ENCODE assay signal across 21 cellular contexts in genomic region chr11:452916-453527, GRCh38. TPM values are rescaled to one million over a fixed set of nuclear protein-coding genes. Genes with fewer than 3 reads are reported as not detected.
DNase-seq lines count a peak whose midpoint lies in the region; ATAC-seq and TF ChIP-seq lines count a peak whose summit lies in the region.
"Had no signal": no experiment of that assay in that cellular context is flagged by ENCODE, and none has a peak within 500 bp of the region (broad histone marks: within the 10 kb centered on the region; RNA-seq: fewer than 3 reads in every experiment).

No MANE protein-coding gene starts in this region.

- no peak overlapping the region for H3K4me3 ChIP-seq in GM23338
- no peak overlapping the region for H3K4me3 ChIP-seq in neuronal stem cell (ENCODE audit: low read length in 2 of 2)
- H3K4me3 ChIP-seq: adrenal gland had no signal

- ATAC-seq in GM23338 = no peak
- ATAC-seq in HG03039 (IDR thresholded peaks at IDR 0.05; ENCODE audit: unreplicated experiment) = no peak
- ATAC-seq: activated CD4-positive, CD25-positive, alpha-beta regulatory T cell treated with anti-CD3 and anti-CD28 coated beads, Interleukin-2, amount 50 U/mL, for 24 hours; activated CD8-positive, alpha-beta T cell treated with anti-CD3 and anti-CD28 coated beads, Interleukin-2, amount 10 ng/mL, durations not matched to agents 7 days and 5 days; stimulated activated naive CD8-positive, alpha-beta T cell treated with anti-CD3 and anti-CD28 coated beads, Interleukin-15, amount 100 ng/mL, for 72 hours had no signal

- H3K27ac ChIP-seq in GM23338 (ENCODE audit: low read depth) (no peak overlapping the region), neuronal stem cell (replicated peaks; ENCODE audit: low read length) (no peak overlapping the region)
- H3K27ac ChIP-seq: adrenal gland had no signal

- H3K9me3 ChIP-seq in neuronal stem cell (replicated peaks in 1 of 2; ENCODE audit: control insufficient read depth in 2 of 2, insufficient read depth in 1 of 2, low read depth in 1 of 2, low read length in 2 of 2) = no peaks in the 10 kb centered on the region
- H3K9me3 ChIP-seq: adrenal gland had no signal

- no peak overlapping the region for H2BK120ac ChIP-seq in neuronal stem cell (ENCODE audit: low read depth, low read length)

- peaks cover 37% of the 10 kb centered on the region for H3K36me3 Mint-ChIP-seq in GM23338 (ENCODE audit: low read depth)
- H3K36me3 Mint-ChIP-seq in activated T-helper 1 cell treated with anti-CD3 and anti-CD28 coated beads, Interleukin-12 subunit alpha, Interleukin-12 subunit beta, Interleukin-2, Interleukin-4 antibody, amounts not matched to agents 30 ng/mL and 10 ng/mL and 1 ng/mL, durations not matched to agents 14 hours and 24 hours and 36 hours (ENCODE audit: low read depth) = peaks cover 31% of the 10 kb centered on the region

- H2AK5ac ChIP-seq in neuronal stem cell (ENCODE audit: low read depth, low read length) = no peak overlapping the region

- H3K4me1 Mint-ChIP-seq in GM23338 = peaks cover 42% of the 10 kb centered on the region
- peaks cover 39% of the 10 kb centered on the region for H3K4me1 Mint-ChIP-seq in activated T-helper 1 cell treated with anti-CD3 and anti-CD28 coated beads, Interleukin-12 subunit alpha, Interleukin-12 subunit beta, Interleukin-2, Interleukin-4 antibody, amounts not matched to agents 30 ng/mL and 10 ng/mL and 1 ng/mL, durations not matched to agents 14 hours and 24 hours and 36 hours (ENCODE audit: low read depth)

- peak overlapping the region; percentile 36 for H3K9ac ChIP-seq in neuronal stem cell (ENCODE audit: low read depth, low read length, poor library complexity)

- no peak overlapping the region for H2BK12ac ChIP-seq in neuronal stem cell (ENCODE audit: low read length)

- H2BK5ac ChIP-seq in neuronal stem cell (ENCODE audit: low read length) = no peak overlapping the region

- H3K23ac ChIP-seq in neuronal stem cell (ENCODE audit: low read depth, low read length, poor library complexity) = no peak overlapping the region

- H3K4me1 ChIP-seq in GM23338 (ENCODE audit: insufficient read depth) = peaks cover 35% of the 10 kb centered on the region
- peaks cover 10 to 12% of the 10 kb centered on the region in 2 donors for H3K4me1 ChIP-seq in neuronal stem cell (ENCODE audit: control insufficient read depth in 2 of 2, insufficient read depth in 1 of 2, low read depth in 1 of 2, low read length in 2 of 2)

- peaks cover 14% of the 10 kb centered on the region for H3K27me3 Mint-ChIP-seq in GM23338 (ENCODE audit: insufficient read depth, low read depth, poor library complexity)
- no peaks in the 10 kb centered on the region for H3K27me3 Mint-ChIP-seq in activated T-helper 1 cell treated with anti-CD3 and anti-CD28 coated beads, Interleukin-12 subunit alpha, Interleukin-12 subunit beta, Interleukin-2, Interleukin-4 antibody, amounts not matched to agents 30 ng/mL and 10 ng/mL and 1 ng/mL, durations not matched to agents 14 hours and 24 hours and 36 hours (ENCODE audit: insufficient read depth)
- H3K27me3 Mint-ChIP-seq: stimulated activated naive CD8-positive, alpha-beta T cell treated with anti-CD3 and anti-CD28 coated beads, Interleukin-15, amount 100 ng/mL, for 72 hours had no signal

- H3K4ac ChIP-seq in neuronal stem cell (ENCODE audit: low read length) = no peak overlapping the region

- H3K4me2 ChIP-seq in GM23338 = no peak overlapping the region
- no peak overlapping the region for H3K4me2 ChIP-seq in neuronal stem cell (ENCODE audit: insufficient read depth, low read length, poor library complexity, severe bottlenecking)

- no peak overlapping the region for H3K14ac ChIP-seq in neuronal stem cell (ENCODE audit: low read length)

- no peak overlapping the region for H4K91ac ChIP-seq in neuronal stem cell (ENCODE audit: low read depth, low read length, poor library complexity)

- no peaks in the 10 kb centered on the region for H3K9me2 ChIP-seq in GM23338 (ENCODE audit: insufficient read depth)

- TF ChIP-seq CTCF in GM23338 (conservative IDR thresholded peaks at IDR 0.05; ENCODE audit: low read depth in 2 of 2) = no peak

- no peak overlapping the region for H2BK15ac ChIP-seq in neuronal stem cell (ENCODE audit: low read length)

- no CpG with 5 or more reads among the region's 19 CpGs for WGBS in neuronal stem cell (ENCODE audit: extremely low coverage in 2 of 2, insufficient read length in 2 of 2, insufficient replicate concordance in 1 of 2), 2 donors

- H3K36me3 ChIP-seq in GM23338 (ENCODE audit: insufficient read depth) = no peaks in the 10 kb centered on the region; the same call in 1 of the 2 replicates
- peaks cover 14 to 49% of the 10 kb centered on the region in 2 donors for H3K36me3 ChIP-seq in neuronal stem cell (replicated peaks in 1 of 2; ENCODE audit: control insufficient read depth in 2 of 2, insufficient read depth in 2 of 2, low read length in 2 of 2)

- no peak overlapping the region for H4K8ac ChIP-seq in neuronal stem cell (ENCODE audit: low read depth, low read length)

- H3F3A ChIP-seq in GM23338 (replicated peaks; ENCODE audit: low read depth) = peaks cover 25% of the 10 kb centered on the region

- H3K79me2 ChIP-seq in GM23338 (replicated peaks; ENCODE audit: insufficient read depth) = peaks cover 77% of the 10 kb centered on the region

- H3K4me3 Mint-ChIP-seq in GM23338 = peak overlapping the region; percentile 27; the same call in 1 of the 3 replicates
- H3K4me3 Mint-ChIP-seq in activated T-helper 1 cell treated with anti-CD3 and anti-CD28 coated beads, Interleukin-12 subunit alpha, Interleukin-12 subunit beta, Interleukin-2, Interleukin-4 antibody, amounts not matched to agents 30 ng/mL and 10 ng/mL and 1 ng/mL, durations not matched to agents 14 hours and 24 hours and 36 hours = peak overlapping the region; percentile 59
- H3K4me3 Mint-ChIP-seq: stimulated activated naive CD8-positive, alpha-beta T cell treated with anti-CD3 and anti-CD28 coated beads, Interleukin-15, amount 100 ng/mL, for 72 hours had no signal

- H3K9me3 Mint-ChIP-seq in GM23338 = no peaks in the 10 kb centered on the region; the same call in 2 of the 3 replicates
- H3K9me3 Mint-ChIP-seq in activated T-helper 1 cell treated with anti-CD3 and anti-CD28 coated beads, Interleukin-12 subunit alpha, Interleukin-12 subunit beta, Interleukin-2, Interleukin-4 antibody, amounts not matched to agents 30 ng/mL and 10 ng/mL and 1 ng/mL, durations not matched to agents 14 hours and 24 hours and 36 hours = no peaks in the 10 kb centered on the region
- H3K9me3 Mint-ChIP-seq: stimulated activated naive CD8-positive, alpha-beta T cell treated with anti-CD3 and anti-CD28 coated beads, Interleukin-15, amount 100 ng/mL, for 72 hours had no signal

- intact Hi-C loops in activated T-helper 1 cell treated with anti-CD3 and anti-CD28 coated beads, Interleukin-12 subunit alpha, Interleukin-12 subunit beta, Interleukin-2, Interleukin-4 antibody, amounts not matched to agents 30 ng/mL and 10 ng/mL and 1 ng/mL, durations not matched to agents 14 hours and 24 hours and 36 hours (cut with micrococcal nuclease) = no loop called here

- H3K18ac ChIP-seq in neuronal stem cell (ENCODE audit: low read length) = no peak overlapping the region

- H3K27me3 ChIP-seq in GM23338 (ENCODE audit: insufficient read depth) = no peaks in the 10 kb centered on the region
- H3K27me3 ChIP-seq in neuronal stem cell (ENCODE audit: control insufficient read depth in 3 of 3, insufficient read depth in 3 of 3, low read depth in 1 of 3, low read length in 3 of 3) = no peaks in the 10 kb centered on the region
- H3K27me3 ChIP-seq: adrenal gland, dorsolateral prefrontal cortex had no signal

- no peak for DNase-seq in GM23338 (ENCODE audit: low spot score)
- DNase-seq in activated T-helper 1 cell treated with anti-CD3 and anti-CD28 coated beads, Interleukin-12 subunit alpha, Interleukin-12 subunit beta, Interleukin-2, Interleukin-4 antibody, amounts not matched to agents 30 ng/mL and 10 ng/mL and 1 ng/mL, durations not matched to agents 14 hours and 24 hours and 36 hours (ENCODE audit: low spot score) = no peak
- no peak for DNase-seq in neuronal stem cell (ENCODE audit: low spot score)
- no peak for DNase-seq in effector CD4-positive, alpha-beta T cell
- DNase-seq: activated CD8-positive, alpha-beta T cell treated with anti-CD3 and anti-CD28 coated beads, Interleukin-2, amount 10 ng/mL, durations not matched to agents 7 days and 5 days; adrenal gland; AML-193; dorsolateral prefrontal cortex; erythroblast; GOT3; NCI-H1105; NCI-H2081; NCI-H446 treated with DMSO at 0.1 percent for 48 hours; NK-92 treated with Interleukin-12 subunit alpha and Interleukin-12 subunit beta, amount 100 ng/mL, for 24 hours; stimulated activated CD4-positive, alpha-beta T cell treated with anti-CD3 and anti-CD28 coated beads, Interleukin-2, amount 100 ng/mL, for 24 hours; stimulated activated naive CD8-positive, alpha-beta T cell treated with anti-CD3 and anti-CD28 coated beads, Interleukin-15, amount 100 ng/mL, for 72 hours; trophoblast cell had no signal

- peaks cover 29% of the 10 kb centered on the region for H4K20me1 ChIP-seq in GM23338 (replicated peaks; ENCODE audit: insufficient read depth)

- no peak overlapping the region for H3K27ac Mint-ChIP-seq in GM23338
- H3K27ac Mint-ChIP-seq in activated T-helper 1 cell treated with anti-CD3 and anti-CD28 coated beads, Interleukin-12 subunit alpha, Interleukin-12 subunit beta, Interleukin-2, Interleukin-4 antibody, amounts not matched to agents 30 ng/mL and 10 ng/mL and 1 ng/mL, durations not matched to agents 14 hours and 24 hours and 36 hours = no peak overlapping the region
- H3K27ac Mint-ChIP-seq: activated CD8-positive, alpha-beta T cell treated with anti-CD3 and anti-CD28 coated beads, Interleukin-2, amount 10 ng/mL, durations not matched to agents 7 days and 5 days had no signal

- no peak overlapping the region for H2AFZ ChIP-seq in GM23338
- no peak overlapping the region for H2AFZ ChIP-seq in neuronal stem cell (ENCODE audit: low read length)

- H3K79me1 ChIP-seq in neuronal stem cell (ENCODE audit: low read depth, low read length) = peaks cover 35% of the 10 kb centered on the region

RNA-seq across cellular contexts. Expression of gene PTDSS2, which starts 2.9 kb away (rescaled TPM):
- 46.6 and 145 TPM in 2 replicates for total RNA-seq in GM23338 (2014; rRNA removed; shearing (Covaris generic))
- 22.7 and 23.8 TPM in 2 replicates for polyA plus RNA-seq in GM23338 (2016; fragmentation: Nextera tagmentation; extraction: Ambion mirVana)
- 31.0 and 33.9 TPM in 2 replicates for total RNA-seq in activated T-helper 1 cell treated with anti-CD3 and anti-CD28 coated beads, Interleukin-12 subunit alpha, Interleukin-12 subunit beta, Interleukin-2, Interleukin-4 antibody, amounts not matched to agents 30 ng/mL and 10 ng/mL and 1 ng/mL, durations not matched to agents 14 hours and 24 hours and 36 hours
- polyA plus RNA-seq in neuronal stem cell (2013, experiment 1 of 2) = 27.4 TPM
- 26.0 TPM for polyA plus RNA-seq in neuronal stem cell (2013, experiment 2 of 2)

RNA-seq across cellular contexts. Expression of gene ANO9, which starts 11.2 kb away (rescaled TPM):
- total RNA-seq in GM23338 (2014; rRNA removed; shearing (Covaris generic)) = 6.5 and 10.2 TPM in 2 replicates
- 7.5 and 9.0 TPM in 2 replicates for polyA plus RNA-seq in GM23338 (2016; fragmentation: Nextera tagmentation; extraction: Ambion mirVana)
- 33.1 and 33.8 TPM in 2 replicates for total RNA-seq in activated T-helper 1 cell treated with anti-CD3 and anti-CD28 coated beads, Interleukin-12 subunit alpha, Interleukin-12 subunit beta, Interleukin-2, Interleukin-4 antibody, amounts not matched to agents 30 ng/mL and 10 ng/mL and 1 ng/mL, durations not matched to agents 14 hours and 24 hours and 36 hours
- 2.8 TPM for polyA plus RNA-seq in neuronal stem cell (2013, experiment 1 of 2)
- 1.9 TPM for polyA plus RNA-seq in neuronal stem cell (2013, experiment 2 of 2)
- total RNA-seq: frontal cortex had no signal

RNA-seq across cellular contexts. Expression of gene SIGIRR, which starts 38.2 kb away (rescaled TPM):
- 59.1 and 63.0 TPM in 2 replicates for total RNA-seq in GM23338 (2014; rRNA removed; shearing (Covaris generic))
- polyA plus RNA-seq in GM23338 (2016; fragmentation: Nextera tagmentation; extraction: Ambion mirVana) = 72.2 and 96.2 TPM in 2 replicates
- total RNA-seq in activated T-helper 1 cell treated with anti-CD3 and anti-CD28 coated beads, Interleukin-12 subunit alpha, Interleukin-12 subunit beta, Interleukin-2, Interleukin-4 antibody, amounts not matched to agents 30 ng/mL and 10 ng/mL and 1 ng/mL, durations not matched to agents 14 hours and 24 hours and 36 hours = 38.3 and 43.9 TPM in 2 replicates
- polyA plus RNA-seq in neuronal stem cell (2013, experiment 1 of 2) = 15.1 TPM
- 13.4 TPM for polyA plus RNA-seq in neuronal stem cell (2013, experiment 2 of 2)

RNA-seq across cellular contexts. Expression of gene RNH1, which starts 54.0 kb away (rescaled TPM):
- total RNA-seq in GM23338 (2014; rRNA removed; shearing (Covaris generic)) = 50.4 and 56.3 TPM in 2 replicates
- 32.3 and 33.3 TPM in 2 replicates for polyA plus RNA-seq in GM23338 (2016; fragmentation: Nextera tagmentation; extraction: Ambion mirVana)
- 123 and 126 TPM in 2 replicates for total RNA-seq in activated T-helper 1 cell treated with anti-CD3 and anti-CD28 coated beads, Interleukin-12 subunit alpha, Interleukin-12 subunit beta, Interleukin-2, Interleukin-4 antibody, amounts not matched to agents 30 ng/mL and 10 ng/mL and 1 ng/mL, durations not matched to agents 14 hours and 24 hours and 36 hours
- polyA plus RNA-seq in neuronal stem cell (2013, experiment 1 of 2) = 35.7 TPM
- polyA plus RNA-seq in neuronal stem cell (2013, experiment 2 of 2) = 35.1 TPM

RNA-seq across cellular contexts. Expression of gene PKP3, which starts 59.0 kb away (rescaled TPM):
- 18.7 and 23.0 TPM in 2 replicates for total RNA-seq in GM23338 (2014; rRNA removed; shearing (Covaris generic))
- polyA plus RNA-seq in GM23338 (2016; fragmentation: Nextera tagmentation; extraction: Ambion mirVana) = 6.1 and 7.2 TPM in 2 replicates
- not detected in 2 replicates for total RNA-seq in activated T-helper 1 cell treated with anti-CD3 and anti-CD28 coated beads, Interleukin-12 subunit alpha, Interleukin-12 subunit beta, Interleukin-2, Interleukin-4 antibody, amounts not matched to agents 30 ng/mL and 10 ng/mL and 1 ng/mL, durations not matched to agents 14 hours and 24 hours and 36 hours
- polyA plus RNA-seq in neuronal stem cell (2013, experiment 1 of 2) = 0.40 TPM
- 0.40 TPM for polyA plus RNA-seq in neuronal stem cell (2013, experiment 2 of 2)
- total RNA-seq: frontal cortex; T-helper 2 cell treated with Interferon-gamma antibody and Interleukin-4, amounts not matched to agents 100 ng/mL and 5 ng/mL, for 36 hours had no signal
